ENCODE assay signal across 19 cellular contexts in the genomic region with DNA sequence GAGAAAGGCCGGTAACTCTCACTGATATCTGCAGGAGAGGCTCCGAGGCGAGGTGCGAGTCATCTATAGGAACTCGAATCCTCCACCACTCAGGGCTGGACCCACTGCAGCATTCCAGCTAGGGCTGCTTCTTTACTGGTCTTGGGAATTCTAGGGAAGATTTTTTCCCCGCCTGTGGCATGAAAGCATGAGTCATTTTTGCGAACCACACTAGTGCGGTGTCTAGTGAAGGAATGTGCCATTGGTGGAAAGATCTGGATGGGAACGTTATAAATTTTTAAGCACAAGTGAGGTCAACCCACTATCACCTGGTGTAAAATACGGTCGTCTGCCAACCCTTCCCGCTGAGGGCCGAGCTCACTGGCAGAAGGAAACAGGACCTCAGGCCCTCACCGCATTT. TPM values are rescaled to one million over a fixed set of nuclear protein-coding genes. Genes with fewer than 3 reads are reported as not detected.
A peak's percentile ranks its signal among the peaks of the same experiment; 100 is the strongest.
DNase-seq lines count a peak whose midpoint lies in the region; ATAC-seq and TF ChIP-seq lines count a peak whose summit lies in the region.
"Had no signal": no experiment of that assay in that cellular context is flagged by ENCODE, and none has a peak within 500 bp of the region (broad histone marks: within the 10 kb centered on the region; RNA-seq: fewer than 3 reads in every experiment).

No MANE protein-coding gene starts in this region.

- no peaks in the 10 kb centered on the region for H3K27me3 Mint-ChIP-seq in natural killer cell treated with Interleukin-12 subunit alpha and Interleukin-12 subunit beta and Interleukin-15 and Interleukin-18, amount 100 ng/mL, for 72 hours
- H3K27me3 Mint-ChIP-seq: activated CD4-positive, alpha-beta memory T cell treated with anti-CD3 and anti-CD28 coated beads for 36 hours had no signal

- H3K79me1 ChIP-seq in mesendoderm (ENCODE audit: low read length), result no peaks in the 10 kb centered on the region

- H4K5ac ChIP-seq in mesendoderm (ENCODE audit: low read length), result no peak overlapping the region

- H3K27ac Mint-ChIP-seq in natural killer cell treated with Interleukin-12 subunit alpha and Interleukin-12 subunit beta and Interleukin-15 and Interleukin-18, amount 100 ng/mL, for 72 hours, result no peak overlapping the region
- H3K27ac Mint-ChIP-seq: activated CD4-positive, alpha-beta memory T cell treated with anti-CD3 and anti-CD28 coated beads for 36 hours; activated T-helper 1 cell treated with anti-CD3 and anti-CD28 coated beads, Interleukin-12 subunit alpha, Interleukin-12 subunit beta, Interleukin-2, Interleukin-4 antibody, amounts not matched to agents 30 ng/mL and 10 ng/mL and 1 ng/mL, durations not matched to agents 14 hours and 24 hours and 36 hours; dendritic cell treated with granulocyte-macrophage colony-stimulating factor and Interleukin-4, amounts not matched to agents 40 ng/mL and 50 ng/mL, for 4 days; stimulated activated memory B cell treated with anti-CD40 and anti-IgM and Interleukin-4, amounts not matched to agents 10 μg/mL and 1 μg/mL and 100 μg/mL, for 72 hours had no signal

- DNase-seq in AG09309 (ENCODE audit: low read depth) (peak; percentile 33), LHCN-M2 (ENCODE audit: low read depth) (peak; percentile 53), astrocyte of the spinal cord (ENCODE audit: low read depth, low spot score) (peak; percentile 51), mesendoderm (peak; percentile 29), HT-29 (ENCODE audit: low spot score) (no peak), ACHN (no peak)
- no peak for DNase-seq in natural killer cell treated with Interleukin-12 subunit alpha and Interleukin-12 subunit beta and Interleukin-15 and Interleukin-18, amount 100 ng/mL, for 72 hours (ENCODE audit: low spot score)
- DNase-seq: activated CD4-positive, alpha-beta memory T cell treated with anti-CD3 and anti-CD28 coated beads for 36 hours; AML-193; DMS53; esophagus squamous epithelium; NCI-H2227 treated with DMSO at 0.1 percent for 48 hours; uterus had no signal

- no peak overlapping the region for H3K4me3 Mint-ChIP-seq in natural killer cell treated with Interleukin-12 subunit alpha and Interleukin-12 subunit beta and Interleukin-15 and Interleukin-18, amount 100 ng/mL, for 72 hours
- H3K4me3 Mint-ChIP-seq: activated CD4-positive, alpha-beta memory T cell treated with anti-CD3 and anti-CD28 coated beads for 36 hours; activated T-helper 1 cell treated with anti-CD3 and anti-CD28 coated beads, Interleukin-12 subunit alpha, Interleukin-12 subunit beta, Interleukin-2, Interleukin-4 antibody, amounts not matched to agents 30 ng/mL and 10 ng/mL and 1 ng/mL, durations not matched to agents 14 hours and 24 hours and 36 hours; dendritic cell treated with granulocyte-macrophage colony-stimulating factor and Interleukin-4, amounts not matched to agents 40 ng/mL and 50 ng/mL, for 4 days; stimulated activated memory B cell treated with anti-CD40 and anti-IgM and Interleukin-4, amounts not matched to agents 10 μg/mL and 1 μg/mL and 100 μg/mL, for 72 hours had no signal

- ATAC-seq in GM19452 (IDR thresholded peaks at IDR 0.05; ENCODE audit: unreplicated experiment), result no peak
- no peak for ATAC-seq in natural killer cell treated with Interleukin-12 subunit alpha and Interleukin-12 subunit beta and Interleukin-15 and Interleukin-18, amount 100 ng/mL, for 72 hours
- ATAC-seq: stimulated activated memory B cell treated with anti-CD40 and anti-IgM and Interleukin-4, amounts not matched to agents 10 μg/mL and 1 μg/mL and 100 μg/mL, for 72 hours had no signal

- H3K4me1 ChIP-seq in mesendoderm (ENCODE audit: control insufficient read depth, low read depth, low read length), result no peaks in the 10 kb centered on the region
- H3K4me1 ChIP-seq: adrenal gland, esophagus squamous epithelium had no signal

- H4K8ac ChIP-seq in mesendoderm (ENCODE audit: low read depth, low read length), result no peak overlapping the region

- no peaks in the 10 kb centered on the region for H3K36me3 Mint-ChIP-seq in natural killer cell treated with Interleukin-12 subunit alpha and Interleukin-12 subunit beta and Interleukin-15 and Interleukin-18, amount 100 ng/mL, for 72 hours
- H3K36me3 Mint-ChIP-seq: activated CD4-positive, alpha-beta memory T cell treated with anti-CD3 and anti-CD28 coated beads for 36 hours; stimulated activated memory B cell treated with anti-CD40 and anti-IgM and Interleukin-4, amounts not matched to agents 10 μg/mL and 1 μg/mL and 100 μg/mL, for 72 hours had no signal

- no peak overlapping the region for H3K23ac ChIP-seq in mesendoderm (ENCODE audit: low read length)

- no peaks in the 10 kb centered on the region for H3K27me3 ChIP-seq in mesendoderm (ENCODE audit: insufficient read depth, low read length, poor library complexity)
- H3K27me3 ChIP-seq: adrenal gland, uterus had no signal

- in situ Hi-C loops in astrocyte of the spinal cord (cut with HindIII; ENCODE audit: low sequenced_read_pairs) (no loop called here), ACHN (cut with HindIII; ENCODE audit: low pct_ligation_motif_present, low pct_unique_long_range_greater_than_20kb, low sequenced_read_pairs) (no loop called here)

- no peak overlapping the region for H3K4me2 ChIP-seq in mesendoderm (ENCODE audit: low read length)

- H2BK5ac ChIP-seq in mesendoderm (ENCODE audit: low read length), result no peak overlapping the region

- H3K4me3 ChIP-seq in AG09309 (ENCODE audit: control insufficient read depth, low read depth, low read length), result no peak overlapping the region
- H3K4me3 ChIP-seq in astrocyte of the spinal cord (ENCODE audit: low read depth, low read length), result no peak overlapping the region
- H3K4me3 ChIP-seq in mesendoderm (ENCODE audit: low read length), result no peak overlapping the region
- H3K4me3 ChIP-seq: adrenal gland, esophagus squamous epithelium, SK-N-MC, uterus had no signal

- no peaks in the 10 kb centered on the region for H3K4me1 Mint-ChIP-seq in natural killer cell treated with Interleukin-12 subunit alpha and Interleukin-12 subunit beta and Interleukin-15 and Interleukin-18, amount 100 ng/mL, for 72 hours (ENCODE audit: low read depth in 2 of 2)
- H3K4me1 Mint-ChIP-seq: stimulated activated memory B cell treated with anti-CD40 and anti-IgM and Interleukin-4, amounts not matched to agents 10 μg/mL and 1 μg/mL and 100 μg/mL, for 72 hours had no signal

- H3K4ac ChIP-seq in mesendoderm (ENCODE audit: low read depth, low read length), result no peak overlapping the region

- H2AK5ac ChIP-seq in mesendoderm (ENCODE audit: low read length), result no peak overlapping the region

- no peak overlapping the region for H3K56ac ChIP-seq in mesendoderm (ENCODE audit: low read length)

- H3K9ac ChIP-seq in mesendoderm (ENCODE audit: low read length), result no peak overlapping the region

- no CpG with 5 or more reads among the region's 14 CpGs for WGBS in mesendoderm (ENCODE audit: extremely low coverage, insufficient coverage, low lambda C conversion rate)

- H3K27ac ChIP-seq in mesendoderm (ENCODE audit: low read depth, low read length), result no peak overlapping the region
- H3K27ac ChIP-seq: adrenal gland, esophagus squamous epithelium, SK-N-MC, uterus had no signal

- H3K18ac ChIP-seq in mesendoderm (ENCODE audit: low read length), result no peak overlapping the region

- no peak overlapping the region for H2BK120ac ChIP-seq in mesendoderm (ENCODE audit: low read depth, low read length)

- no peak overlapping the region for H2BK15ac ChIP-seq in mesendoderm (replicated peaks; ENCODE audit: low read depth)

- no peaks in the 10 kb centered on the region for H3K79me2 ChIP-seq in mesendoderm (ENCODE audit: control insufficient read depth, insufficient read depth, low read length)

- TF ChIP-seq CTCF in AG09309 (IDR thresholded peaks at IDR 0.05; ENCODE audit: control insufficient read depth, insufficient read depth, low read depth, low read length, missing control alignments) (no peak), astrocyte of the spinal cord (IDR thresholded peaks at IDR 0.05; ENCODE audit: low read depth, low read length) (no peak)

- no peaks in the 10 kb centered on the region for H3K9me3 Mint-ChIP-seq in natural killer cell treated with Interleukin-12 subunit alpha and Interleukin-12 subunit beta and Interleukin-15 and Interleukin-18, amount 100 ng/mL, for 72 hours
- H3K9me3 Mint-ChIP-seq: activated CD4-positive, alpha-beta memory T cell treated with anti-CD3 and anti-CD28 coated beads for 36 hours; activated T-helper 1 cell treated with anti-CD3 and anti-CD28 coated beads, Interleukin-12 subunit alpha, Interleukin-12 subunit beta, Interleukin-2, Interleukin-4 antibody, amounts not matched to agents 30 ng/mL and 10 ng/mL and 1 ng/mL, durations not matched to agents 14 hours and 24 hours and 36 hours; stimulated activated memory B cell treated with anti-CD40 and anti-IgM and Interleukin-4, amounts not matched to agents 10 μg/mL and 1 μg/mL and 100 μg/mL, for 72 hours had no signal

- no peaks in the 10 kb centered on the region for H3K36me3 ChIP-seq in mesendoderm (ENCODE audit: control insufficient read depth, insufficient read depth, low read length)
- H3K36me3 ChIP-seq: adrenal gland, esophagus squamous epithelium, uterus had no signal

RNA-seq across cellular contexts. Expression of gene SYF2, which starts 49.7 kb away (rescaled TPM):
- 50.4 and 52.6 TPM in 2 replicates for total RNA-seq in LHCN-M2 (2014; rRNA removed)
- 29.5 TPM for polyA plus RNA-seq in LHCN-M2 (2012)
- polyA plus RNA-seq in mesendoderm (2013, experiment 1 of 2), result 66.8 TPM
- polyA plus RNA-seq in mesendoderm (2013, experiment 2 of 2), result 67.6 TPM
- total RNA-seq in natural killer cell treated with Interleukin-12 subunit alpha and Interleukin-12 subunit beta and Interleukin-15 and Interleukin-18, amount 100 ng/mL, for 72 hours, result 10 to 100 TPM; 27.0 to 32.7 TPM
- total RNA-seq in HT-29 (2014; rRNA removed; shearing (Covaris generic)), result 18.5 and 19.0 TPM in 2 replicates

Comparison
In these comparisons a context has a peak if more than half of its experiments do, and no peak if none do; other contexts are left out.
1. DNase-seq: peak in AG09309 (single experiment), LHCN-M2 (single experiment), astrocyte of the spinal cord (single experiment) and mesendoderm (single experiment); none in natural killer cell treated with Interleukin-12 subunit alpha and Interleukin-12 subunit beta and Interleukin-15 and Interleukin-18, amount 100 ng/mL, for 72 hours (single experiment), HT-29 (single experiment) and ACHN (single experiment).